Comparison of ENCODE assay signal across 28 cellular contexts in genomic region chr18:37871583-37871982, GRCh38.
"Had no signal": no experiment of that assay in that cellular context is flagged by ENCODE, and none has a peak within 500 bp of the region (broad histone marks: within the 10 kb centered on the region; RNA-seq: fewer than 3 reads in every experiment).

No MANE protein-coding gene starts in this region.

- H3K27me3 Mint-ChIP-seq: activated B cell treated with CpG ODN at 0.5 μM for 24 hours; activated naive CD4-positive, alpha-beta T cell treated with anti-CD3 and anti-CD28 coated beads, Interleukin-2, amount 10 ng/mL, durations not matched to agents 7 days and 5 days; activated naive CD8-positive, alpha-beta T cell treated with anti-CD3 and anti-CD28 coated beads, Interleukin-2, amount 10 ng/mL, durations not matched to agents 7 days and 5 days; activated T-cell treated with anti-CD3 and anti-CD28 coated beads, Interleukin-2, amount 50 U/mL, for 24 hours; effector memory CD8-positive, alpha-beta T cell; T-helper 17 cell had no signal

- H3K27ac ChIP-seq: ascending aorta, brain microvascular endothelial cell, epithelial cell of prostate, WERI-Rb-1 had no signal

- H3K4me1 ChIP-seq: ascending aorta had no signal

- H3K36me3 Mint-ChIP-seq: activated naive CD4-positive, alpha-beta T cell treated with anti-CD3 and anti-CD28 coated beads, Interleukin-2, amount 10 ng/mL, durations not matched to agents 7 days and 5 days; activated naive CD4-positive, alpha-beta T cell treated with anti-CD3 and anti-CD28 coated beads, Interleukin-2, amount 50 U/mL, for 72 hours; activated naive CD8-positive, alpha-beta T cell treated with anti-CD3 and anti-CD28 coated beads, Interleukin-2, amount 10 ng/mL, durations not matched to agents 7 days and 5 days had no signal

- H3K4me3 ChIP-seq: ascending aorta had no signal

- H3K36me3 ChIP-seq: ascending aorta, brain microvascular endothelial cell, WERI-Rb-1 had no signal

- H3K9me3 ChIP-seq: ascending aorta had no signal

- DNase-seq: activated B cell treated with CpG ODN at 0.5 μM for 24 hours; activated CD4-positive, alpha-beta T cell treated with anti-CD3 and anti-CD28 coated beads for 48 hours; activated CD4-positive, alpha-beta T cell treated with anti-CD3 and anti-CD28 coated beads, Interleukin-2, amount 50 U/mL, for 1 hour; activated CD4-positive, alpha-beta T cell treated with anti-CD3 and anti-CD28 coated beads, Interleukin-2, amount 50 U/mL, for 48 hours; activated CD8-positive, alpha-beta memory T cell treated with anti-CD3 and anti-CD28 coated beads, Interleukin-2, amount 50 U/mL, for 48 hours; activated gamma-delta T cell; activated naive CD4-positive, alpha-beta T cell; activated naive CD4-positive, alpha-beta T cell treated with anti-CD3 and anti-CD28 coated beads, Interleukin-2, amount 10 ng/mL, durations not matched to agents 7 days and 5 days; activated naive CD8-positive, alpha-beta T cell treated with anti-CD3 and anti-CD28 coated beads, Interleukin-2, amount 10 ng/mL, durations not matched to agents 7 days and 5 days; activated T-cell treated with anti-CD3 and anti-CD28 coated beads for 4 hours; activated T-cell treated with anti-CD3 and anti-CD28 coated beads, Interleukin-2, amount 50 U/mL, for 24 hours; activated T-cell treated with anti-CD3 and anti-CD28 coated beads, Interleukin-2, amount 50 U/mL, for 72 hours; brain microvascular endothelial cell; caudate nucleus; cortex of kidney; dermis blood vessel endothelial cell; effector CD4-positive, alpha-beta T cell; effector memory CD8-positive, alpha-beta T cell; foreskin fibroblast; T-helper 1 cell; T-helper 17 cell; T1000; WERI-Rb-1 had no signal

- H3K27me3 ChIP-seq: ascending aorta, brain microvascular endothelial cell had no signal

- H3K4me3 Mint-ChIP-seq: activated B cell treated with CpG ODN at 0.5 μM for 24 hours; activated naive CD4-positive, alpha-beta T cell treated with anti-CD3 and anti-CD28 coated beads, Interleukin-2, amount 10 ng/mL, durations not matched to agents 7 days and 5 days; activated naive CD8-positive, alpha-beta T cell treated with anti-CD3 and anti-CD28 coated beads, Interleukin-2, amount 10 ng/mL, durations not matched to agents 7 days and 5 days; activated T-cell treated with anti-CD3 and anti-CD28 coated beads, Interleukin-2, amount 50 U/mL, for 24 hours; activated T-cell treated with anti-CD3 and anti-CD28 coated beads, Interleukin-2, amount 50 U/mL, for 72 hours; effector memory CD8-positive, alpha-beta T cell; T-helper 17 cell; T-helper 2 cell treated with Interferon-gamma antibody and Interleukin-4, amounts not matched to agents 5 μg/mL and 100 μg/mL, for 36 hours had no signal

- H3K4me1 Mint-ChIP-seq: activated B cell treated with CpG ODN at 0.5 μM for 24 hours; activated naive CD4-positive, alpha-beta T cell treated with anti-CD3 and anti-CD28 coated beads, Interleukin-2, amount 10 ng/mL, durations not matched to agents 7 days and 5 days; activated naive CD8-positive, alpha-beta T cell treated with anti-CD3 and anti-CD28 coated beads, Interleukin-2, amount 10 ng/mL, durations not matched to agents 7 days and 5 days; T-helper 17 cell had no signal

- H3K27ac Mint-ChIP-seq: activated B cell treated with CpG ODN at 0.5 μM for 24 hours; activated naive CD4-positive, alpha-beta T cell treated with anti-CD3 and anti-CD28 coated beads, Interleukin-2, amount 10 ng/mL, durations not matched to agents 7 days and 5 days; activated naive CD4-positive, alpha-beta T cell treated with anti-CD3 and anti-CD28 coated beads, Interleukin-2, amount 50 U/mL, for 72 hours; activated naive CD8-positive, alpha-beta T cell treated with anti-CD3 and anti-CD28 coated beads, Interleukin-2, amount 10 ng/mL, durations not matched to agents 7 days and 5 days; activated T-cell treated with anti-CD3 and anti-CD28 coated beads, Interleukin-2, amount 50 U/mL, for 24 hours; activated T-cell treated with anti-CD3 and anti-CD28 coated beads, Interleukin-2, amount 50 U/mL, for 72 hours; effector memory CD8-positive, alpha-beta T cell; T-helper 17 cell; T-helper 2 cell treated with Interferon-gamma antibody and Interleukin-4, amounts not matched to agents 5 μg/mL and 100 μg/mL, for 36 hours had no signal

- H3K9me3 Mint-ChIP-seq: activated B cell treated with CpG ODN at 0.5 μM for 24 hours; activated naive CD4-positive, alpha-beta T cell treated with anti-CD3 and anti-CD28 coated beads, Interleukin-2, amount 10 ng/mL, durations not matched to agents 7 days and 5 days; T-helper 2 cell treated with Interferon-gamma antibody and Interleukin-4, amounts not matched to agents 5 μg/mL and 100 μg/mL, for 36 hours had no signal

- ATAC-seq: activated CD4-positive, CD25-positive, alpha-beta regulatory T cell treated with anti-CD3 and anti-CD28 coated beads, Interleukin-2, amount 50 U/mL, for 24 hours; activated naive CD4-positive, alpha-beta T cell treated with anti-CD3 and anti-CD28 coated beads, Interleukin-2, amount 50 U/mL, for 72 hours; activated T-cell treated with anti-CD3 and anti-CD28 coated beads, Interleukin-2, amount 50 U/mL, for 72 hours; effector memory CD8-positive, alpha-beta T cell; T-helper 17 cell had no signal
